In the genomic region with DNA sequence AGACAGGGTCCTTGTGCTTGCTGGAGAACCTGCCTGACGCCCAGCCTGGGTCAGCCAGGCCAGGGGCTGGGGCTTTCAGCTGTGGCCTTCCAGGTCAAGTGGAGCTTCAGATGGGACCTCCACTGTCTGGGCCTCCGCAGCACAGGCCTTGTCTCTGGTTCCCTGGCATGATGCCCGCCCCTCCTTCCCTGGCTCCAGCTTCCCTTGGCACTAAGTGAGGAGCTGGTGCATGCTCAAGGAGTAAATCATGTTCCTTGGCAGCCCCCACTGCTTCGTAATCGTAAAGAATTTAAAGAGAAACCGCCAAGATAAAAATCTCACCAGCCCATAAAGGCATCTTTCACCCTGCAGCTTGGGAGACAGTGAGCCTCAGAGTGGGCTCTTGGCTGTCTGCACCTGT, we compare ENCODE assay signal across 9 cellular contexts. TPM values are rescaled to one million over a fixed set of nuclear protein-coding genes. Genes with fewer than 3 reads are reported as not detected.
A peak's percentile ranks its signal among the peaks of the same experiment; 100 is the strongest.
DNase-seq lines count a peak whose midpoint lies in the region; ATAC-seq and TF ChIP-seq lines count a peak whose summit lies in the region.
"Had no signal": no experiment of that assay in that cellular context is flagged by ENCODE, and none has a peak within 500 bp of the region (broad histone marks: within the 10 kb centered on the region; RNA-seq: fewer than 3 reads in every experiment).

No MANE protein-coding gene starts in this region.

- no peak overlapping the region for H3K4me3 Mint-ChIP-seq in stimulated activated naive B cell treated with anti-CD40 and anti-IgM and Interleukin-4, amounts not matched to agents 10 μg/mL and 1 μg/mL and 100 μg/mL, for 72 hours

- H3K4me1 Mint-ChIP-seq in stimulated activated naive B cell treated with anti-CD40 and anti-IgM and Interleukin-4, amounts not matched to agents 10 μg/mL and 1 μg/mL and 100 μg/mL, for 72 hours = no peaks in the 10 kb centered on the region

- H3K27me3 ChIP-seq in Peyer's patch = no peaks in the 10 kb centered on the region

- H3K27me3 Mint-ChIP-seq in stimulated activated naive B cell treated with anti-CD40 and anti-IgM and Interleukin-4, amounts not matched to agents 10 μg/mL and 1 μg/mL and 100 μg/mL, for 72 hours = no peaks in the 10 kb centered on the region

- no peak for ATAC-seq in HG02610 (IDR thresholded peaks at IDR 0.05; ENCODE audit: unreplicated experiment)
- ATAC-seq in GM18858 (IDR thresholded peaks at IDR 0.05; ENCODE audit: unreplicated experiment) = no peak
- ATAC-seq in stimulated activated naive B cell treated with anti-CD40 and anti-IgM and Interleukin-4, amounts not matched to agents 10 μg/mL and 1 μg/mL and 100 μg/mL, for 72 hours (replicated peaks) = no peak

- TF ChIP-seq POLR2A in Peyer's patch (IDR thresholded peaks at IDR 0.05) = no peak

- peak overlapping the region in 3 of 4 donors; percentile 18 to 39 (median 31) for H3K27ac ChIP-seq in Peyer's patch

- TF ChIP-seq CTCF in AG09309 (IDR thresholded peaks at IDR 0.05; ENCODE audit: control insufficient read depth, insufficient read depth, low read depth, low read length, missing control alignments) (no peak), Peyer's patch (IDR thresholded peaks at IDR 0.05) (no peak), fibroblast of pulmonary artery (IDR thresholded peaks at IDR 0.05; ENCODE audit: low read length, missing control alignments) (no peak)

- H3K36me3 Mint-ChIP-seq in stimulated activated naive B cell treated with anti-CD40 and anti-IgM and Interleukin-4, amounts not matched to agents 10 μg/mL and 1 μg/mL and 100 μg/mL, for 72 hours = no peaks in the 10 kb centered on the region

- no peak overlapping the region for H3K27ac Mint-ChIP-seq in stimulated activated naive B cell treated with anti-CD40 and anti-IgM and Interleukin-4, amounts not matched to agents 10 μg/mL and 1 μg/mL and 100 μg/mL, for 72 hours

- H3K4me3 ChIP-seq in AG09309 (ENCODE audit: control insufficient read depth, low read depth, low read length) = no peak overlapping the region
- H3K4me3 ChIP-seq in Peyer's patch = no peak overlapping the region
- no peak overlapping the region for H3K4me3 ChIP-seq in fibroblast of pulmonary artery (replicated peaks; ENCODE audit: low read depth, low read length)

- DNase-seq in AG09309 (ENCODE audit: low read depth) (peak; percentile 88), Peyer's patch (peak in 1 of 3 donors; percentile 68), fibroblast of pulmonary artery (ENCODE audit: low read depth) (peak; percentile 90), pons (ENCODE audit: low spot score) (peak; percentile 13), NCI-H2227 treated with DMSO at 0.1 percent for 48 hours (lab: John Stamatoyannopoulos, UW) (no peak)
- DNase-seq in stimulated activated naive B cell treated with anti-CD40 and anti-IgM and Interleukin-4, amounts not matched to agents 10 μg/mL and 1 μg/mL and 100 μg/mL, for 72 hours = no peak

- no peaks in the 10 kb centered on the region for H3K9me3 ChIP-seq in Peyer's patch

- peaks cover 0 to 77% (median 6%) of the 10 kb centered on the region in 4 donors for H3K4me1 ChIP-seq in Peyer's patch

- no peaks in the 10 kb centered on the region for H3K9me3 Mint-ChIP-seq in stimulated activated naive B cell treated with anti-CD40 and anti-IgM and Interleukin-4, amounts not matched to agents 10 μg/mL and 1 μg/mL and 100 μg/mL, for 72 hours

- H3K36me3 ChIP-seq in Peyer's patch = no peaks in the 10 kb centered on the region

RNA-seq across cellular contexts. Expression of a gene that starts 8.9 kb away (rescaled TPM):
- total RNA-seq in Peyer's patch = 10 to 100 TPM; 21.2 to 41.0 (median 23.2) TPM

RNA-seq across cellular contexts. Expression of a gene that starts 27.4 kb away (rescaled TPM):
- total RNA-seq in Peyer's patch = not detected
- total RNA-seq: T-helper 1 cell treated with Interleukin-12 subunit alpha and Interleukin-12 subunit beta and Interleukin-4 antibody, amounts not matched to agents 30 ng/mL and 1 ng/mL, for 36 hours had no signal

RNA-seq across cellular contexts. Expression of a gene that starts 41.0 kb away (rescaled TPM):
- 1 to 10 TPM in 1 of 4 donors, not detected in 3; 1.3 TPM for total RNA-seq in Peyer's patch
- total RNA-seq: T-helper 1 cell treated with Interleukin-12 subunit alpha and Interleukin-12 subunit beta and Interleukin-4 antibody, amounts not matched to agents 30 ng/mL and 1 ng/mL, for 36 hours had no signal

Comparison
In these comparisons a context has a peak if more than half of its experiments do, and no peak if none do; other contexts are left out.
1. DNase-seq: peak in AG09309 (single experiment), fibroblast of pulmonary artery (single experiment) and pons (single experiment); none in NCI-H2227 treated with DMSO at 0.1 percent for 48 hours (single experiment) and stimulated activated naive B cell treated with anti-CD40 and anti-IgM and Interleukin-4, amounts not matched to agents 10 μg/mL and 1 μg/mL and 100 μg/mL, for 72 hours (single experiment).